In the genomic region with DNA sequence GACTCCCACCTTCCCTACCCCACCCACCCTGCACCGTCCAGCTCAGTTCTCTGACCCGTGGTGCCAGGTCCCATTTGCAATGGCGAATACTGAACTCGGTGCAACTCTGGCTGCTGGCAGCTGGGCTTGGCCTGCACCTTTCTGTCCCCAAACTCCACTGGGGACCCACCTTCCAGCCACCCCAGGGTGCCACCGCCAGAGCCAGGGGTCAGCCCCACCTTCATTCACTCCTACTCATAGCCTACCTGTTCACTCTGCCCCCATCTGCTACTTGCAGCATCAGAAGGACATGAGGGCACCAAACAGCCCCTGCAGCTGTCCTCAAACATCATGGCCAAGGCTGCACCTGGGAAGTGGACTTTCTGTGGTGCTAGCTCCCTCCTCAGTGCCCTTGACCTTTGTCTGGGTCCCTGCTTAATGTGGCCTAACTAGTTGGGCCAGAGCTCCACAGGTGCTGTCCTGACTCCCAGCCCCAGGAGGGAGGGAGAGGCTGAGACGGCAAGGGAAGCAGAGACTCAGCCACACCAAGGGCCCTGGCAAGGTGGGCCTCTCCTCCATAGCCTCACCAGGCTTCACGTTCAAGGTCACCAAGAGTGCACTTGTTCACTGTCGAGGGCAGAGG, we compare ENCODE assay signal across 18 cellular contexts. TPM values are rescaled to one million over a fixed set of nuclear protein-coding genes. Genes with fewer than 3 reads are reported as not detected.
DNase-seq lines count a peak whose midpoint lies in the region; ATAC-seq, FAIRE-seq and TF ChIP-seq lines count a peak whose summit lies in the region.
"Not testable (repeated sequence)": the region's sequence is repeated elsewhere in the genome, so short reads cannot be mapped to it uniquely, and the experiment has no call there.
"Had no signal": no experiment of that assay in that cellular context is flagged by ENCODE, and none has a peak within 500 bp of the region (broad histone marks: within the 10 kb centered on the region; RNA-seq: fewer than 3 reads in every experiment).

No MANE protein-coding gene starts in this region.

- peak in 1 of 2 experiments; percentile 43; a peak in 1 of 5 replicates for TF ChIP-seq RAD21 in A549 (conservative IDR thresholded peaks at IDR 0.05 in 1 of 2, IDR thresholded peaks at IDR 0.05 in 1 of 2)

- TF ChIP-seq CTCF in A549 (IDR thresholded peaks at IDR 0.05) = peak; percentile 38; the same call in 1 of the 3 replicates
- TF ChIP-seq CTCF in DND-41 (IDR thresholded peaks at IDR 0.05; ENCODE audit: borderline replicate concordance, extremely low read depth, low read length, poor library complexity, severe bottlenecking) = peak; percentile 21
- TF ChIP-seq CTCF in KMS-11 (conservative IDR thresholded peaks at IDR 0.05; ENCODE audit: low read depth, low read length) = peak; percentile 5; the same call in 1 of the 2 replicates
- peak; percentile 46 for TF ChIP-seq CTCF in activated CD8-positive, alpha-beta T cell treated with anti-CD3 and anti-CD28 coated beads for 36 hours (IDR thresholded peaks at IDR 0.05)
- peak in 52 of 56 donors; percentile 9 to 70 (median 50) for TF ChIP-seq CTCF in dorsolateral prefrontal cortex (IDR thresholded peaks at IDR 0.05 in 54 of 56, conservative IDR thresholded peaks at IDR 0.05 in 2 of 56; ENCODE audit: low read depth in 1 of 56, partially characterized antibody in 56 of 56)
- TF ChIP-seq CTCF in natural killer cell (IDR thresholded peaks at IDR 0.05) = peak; percentile 39

- not testable (repeated sequence) for H2AFZ ChIP-seq in DND-41 (ENCODE audit: low read depth, low read length); KMS-11 (ENCODE audit: low read depth)

- H3K9ac ChIP-seq in DND-41 (ENCODE audit: low read depth, low read length); KMS-11: not testable (repeated sequence)

- H3K4me2 ChIP-seq in A549; DND-41 (ENCODE audit: insufficient read depth, low read length); KMS-11: not testable (repeated sequence)

- not testable (repeated sequence) for H3K4me3 ChIP-seq in A549; DND-41 (ENCODE audit: low read depth in 1 of 2, low read length in 2 of 2); KMS-11 (IDR thresholded peaks at IDR 0.05; ENCODE audit: insufficient read depth, low read depth, low read length); dorsolateral prefrontal cortex

- not testable (repeated sequence) for H3K27me3 Mint-ChIP-seq in activated CD8-positive, alpha-beta T cell treated with anti-CD3 and anti-CD28 coated beads for 36 hours; natural killer cell (ENCODE audit: low read depth in 2 of 2)

- not testable (repeated sequence) for H3K27ac Mint-ChIP-seq in activated CD8-positive, alpha-beta T cell treated with anti-CD3 and anti-CD28 coated beads for 36 hours
- H3K27ac Mint-ChIP-seq in natural killer cell = peak overlapping the region in 1 of 2 donors; percentile 16

- H3K4me1 ChIP-seq in A549; KMS-11 (ENCODE audit: low read depth, poor library complexity, severe bottlenecking): not testable (repeated sequence)
- H3K4me1 ChIP-seq in DND-41 (ENCODE audit: insufficient read depth, low read length) = peaks cover 22% of the 10 kb centered on the region

- not testable (repeated sequence) for H3K9me3 Mint-ChIP-seq in activated CD8-positive, alpha-beta T cell treated with anti-CD3 and anti-CD28 coated beads for 36 hours; natural killer cell

- CTCF ChIA-PET in A549 (lab: Yijun Ruan, JAX) = interaction anchor here (0.6 to 11.8 kb wide), 36 partner anchors 9 to 430 kb away, joined by 3 to 154 read pairs (median 6); partner anchors contain the start of gene NPPC
- CTCF ChIA-PET in activated CD8-positive, alpha-beta T cell treated with anti-CD3 and anti-CD28 coated beads for 36 hours (lab: Charles Lee) = interaction anchor here (0.7 to 8.2 kb wide), 26 partner anchors 10 to 426 kb away, joined by 3 to 77 read pairs (median 4); partner anchors contain the start of gene NPPC

- intact Hi-C loops in activated CD8-positive, alpha-beta T cell treated with anti-CD3 and anti-CD28 coated beads for 36 hours (cut with micrococcal nuclease) = loop anchor here (5.0 to 10.0 kb wide), 2 partner anchors 192 to 399 kb away; partner anchors contain the start of gene NPPC
- intact Hi-C loops in dorsolateral prefrontal cortex (cut with DNase I) = loop anchor here (2.0 to 10.0 kb wide), 7 partner anchors 182 to 419 kb away; partner anchors contain the start of genes PRSS56 (in 2 of the 2), CHRND (in 1 of the 2) and NPPC (in 1 of the 2)
- intact Hi-C loops in cardiac septum (cut with DNase I) = loop anchor here (5.0 kb wide), 1 partner anchor 399 kb away; the partner anchor contains the start of gene NPPC
- intact Hi-C loops in natural killer cell (cut with micrococcal nuclease) = loop anchor here (5.0 to 10.0 kb wide), 3 partner anchors 34 to 192 kb away; no protein-coding TSS in a partner anchor

- TF ChIP-seq POLR2A in A549 (IDR thresholded peaks at IDR 0.05; ENCODE audit: low read length) = not testable (repeated sequence)

- not testable (repeated sequence) for DNase-seq in A549 (ENCODE audit: low read depth in 1 of 2, low spot score in 1 of 2); DND-41; activated CD8-positive, alpha-beta T cell treated with anti-CD3 and anti-CD28 coated beads for 36 hours; substantia nigra (lab: John Stamatoyannopoulos, UW)
- peak in 2 of 10 donors; percentile 25 to 32 for DNase-seq in dorsolateral prefrontal cortex
- peak; percentile 27 for DNase-seq in cardiac septum (ENCODE audit: low spot score)
- DNase-seq in natural killer cell = peak; percentile 11

- 47% methylated on average over 6 of the region's 8 CpGs for WGBS in A549 (ENCODE audit: missing lambda C conversion rate)

- H3K27me3 ChIP-seq in DND-41 (ENCODE audit: insufficient read depth, low read length, poor library complexity); KMS-11 (ENCODE audit: insufficient read depth, low read depth); dorsolateral prefrontal cortex: not testable (repeated sequence)

- H3K4me3 Mint-ChIP-seq in activated CD8-positive, alpha-beta T cell treated with anti-CD3 and anti-CD28 coated beads for 36 hours; natural killer cell: not testable (repeated sequence)

- POLR2A ChIA-PET in A549 (lab: Yijun Ruan, JAX); activated CD8-positive, alpha-beta T cell treated with anti-CD3 and anti-CD28 coated beads for 36 hours (lab: Charles Lee): not testable (repeated sequence)

- peaks cover 32% of the 10 kb centered on the region for H4K20me1 ChIP-seq in DND-41 (ENCODE audit: insufficient read depth, low read length)
- not testable (repeated sequence) for H4K20me1 ChIP-seq in KMS-11 (ENCODE audit: insufficient read depth)

- ATAC-seq in A549; DND-41 (ENCODE audit: insufficient read depth, low read depth); activated CD8-positive, alpha-beta T cell treated with anti-CD3 and anti-CD28 coated beads for 36 hours; natural killer cell: not testable (repeated sequence)

- not testable (repeated sequence) for H3K27ac ChIP-seq in A549, KMS-11
- H3K27ac ChIP-seq in DND-41 (ENCODE audit: low read length) (0 out of 2 replicates have a peak overlapping the region, but pooled peaks have one; percentile 27), dorsolateral prefrontal cortex (peak overlapping the region in 1 of 59 donors; percentile 21), substantia nigra (ENCODE audit: low read depth, low read length, poor library complexity, severe bottlenecking) (peak overlapping the region; percentile 12)

- H3K79me2 ChIP-seq in DND-41 (ENCODE audit: insufficient read depth, low read length); KMS-11 (ENCODE audit: insufficient read depth, low read depth): not testable (repeated sequence)

- H3K4me1 Mint-ChIP-seq in activated CD8-positive, alpha-beta T cell treated with anti-CD3 and anti-CD28 coated beads for 36 hours (ENCODE audit: low read depth) = peaks cover 37% of the 10 kb centered on the region
- H3K4me1 Mint-ChIP-seq in natural killer cell = peaks cover 12 to 26% of the 10 kb centered on the region in 2 donors

- TF ChIP-seq EP300 in A549 (IDR thresholded peaks at IDR 0.05) = not testable (repeated sequence)

- H3K36me3 Mint-ChIP-seq in activated CD8-positive, alpha-beta T cell treated with anti-CD3 and anti-CD28 coated beads for 36 hours (ENCODE audit: low read depth); natural killer cell: not testable (repeated sequence)

- not testable (repeated sequence) for H3K36me3 ChIP-seq in DND-41 (ENCODE audit: insufficient read depth, low read length); KMS-11 (ENCODE audit: insufficient read depth)

- not testable (repeated sequence) for H3K9me3 ChIP-seq in A549; DND-41 (ENCODE audit: insufficient read depth, low read length, severe bottlenecking)

- FAIRE-seq in A549 (lab: Jason Lieb, UNC) = not testable (repeated sequence)

TF ChIP-seq in A549, 52 proteins besides CTCF, POLR2A, EP300 and RAD21:
- TF ChIP-seq SMC3 (IDR thresholded peaks at IDR 0.05) = peak; percentile 38

RNA-seq across cellular contexts. Expression of gene ALPP, which starts 52.2 kb away (rescaled TPM):
- polyA plus RNA-seq in A549 (2011; rRNA removed) (0.05 and 0.10 TPM in 2 replicates), A549 (2017; fragmentation: RNase III; extraction: RNeasy Plus Mini Kit Qiagen cat#74134 plus additional on column Dnase treatment) (0.18 to 0.31 TPM (median 0.18 TPM) in 3 replicates)
- 0.05 and 0.11 TPM in 2 replicates for polyA plus RNA-seq in A549 (2012; cell fraction: cytosol; rRNA removed)
- polyA plus RNA-seq in A549 (2012; cell fraction: nucleus; rRNA removed) = 0.20 and 0.22 TPM in 2 replicates
- polyA minus RNA-seq in A549 (2011; rRNA and poly(A)+ RNA removed) = 0.17 TPM in 1 of 2 replicates, not detected in the other
- not detected for total RNA-seq in activated CD8-positive, alpha-beta T cell treated with anti-CD3 and anti-CD28 coated beads for 36 hours
- total RNA-seq in dorsolateral prefrontal cortex (under 1 TPM in 2 of 120 experiments, not detected in 118; 0.39 to 0.60 TPM), cardiac septum (not detected), natural killer cell (under 1 TPM in 1 of 3 donors, not detected in 2; 0.30 TPM)
- total RNA-seq: aorta; CD8-positive, alpha-beta memory T cell; GM23248; mammary epithelial cell; NCI-H460; skeletal muscle tissue; T-helper 2 cell treated with Interferon-gamma antibody and Interleukin-4, amounts not matched to agents 100 ng/mL and 5 ng/mL, for 36 hours; thyroid gland had no signal
- polyA plus RNA-seq: aorta; CD8-positive, alpha-beta memory T cell; GM23248; IgD-negative memory B cell; SK-N-SH had no signal
